Comparison of ENCODE assay signal across 8 cellular contexts in genomic region chr7:100835903-100836811, GRCh38. TPM values are rescaled to one million over a fixed set of nuclear protein-coding genes. Genes with fewer than 3 reads are reported as not detected.
DNase-seq lines count a peak whose midpoint lies in the region; ATAC-seq and TF ChIP-seq lines count a peak whose summit lies in the region.

No MANE protein-coding gene starts in this region.

- H3K4me3 Mint-ChIP-seq in CD4-positive, alpha-beta memory T cell, result peak overlapping the region in 5 of 8 donors; percentile 44 to 76 (median 63)
- H3K4me3 Mint-ChIP-seq in nephron, result peak overlapping the region; percentile 63 to 81 (median 77)

- TF ChIP-seq EP300 in esophagus muscularis mucosa (IDR thresholded peaks at IDR 0.05), result no peak

- no peaks in the 10 kb centered on the region for H3K9me3 ChIP-seq in CD4-positive, alpha-beta memory T cell (ENCODE audit: control insufficient read depth in 1 of 2, low read length in 2 of 2)
- H3K9me3 ChIP-seq in NT2/D1 (ENCODE audit: insufficient read depth, low read length) (no peaks in the 10 kb centered on the region), esophagus muscularis mucosa (no peaks in the 10 kb centered on the region)

- no peak for TF ChIP-seq CTCF in esophagus muscularis mucosa (IDR thresholded peaks at IDR 0.05)
- TF ChIP-seq CTCF in nephron (IDR thresholded peaks at IDR 0.05; ENCODE audit: unreplicated experiment in 3 of 3), result no peak

- WGBS in esophagus muscularis mucosa, result 41% methylated on average over 13 of the region's 17 CpGs

- H3K36me3 Mint-ChIP-seq in CD4-positive, alpha-beta memory T cell, result no peaks in the 10 kb centered on the region
- H3K36me3 Mint-ChIP-seq in nephron (ENCODE audit: low read depth), result no peaks in the 10 kb centered on the region

- POLR2A ChIA-PET in CD4-positive, alpha-beta memory T cell (lab: Charles Lee; ENCODE audit: partially characterized antibody), result interaction anchor here (1.3 kb wide), 1 partner anchor 16 kb away, joined by 3 read pairs; the partner anchor contains the start of gene SLC12A9

- no peak overlapping the region for H3K4me3 ChIP-seq in CD4-positive, alpha-beta memory T cell (ENCODE audit: low read length in 2 of 2)
- H3K4me3 ChIP-seq in NT2/D1 (ENCODE audit: insufficient read length, low read depth) (no peak overlapping the region), esophagus muscularis mucosa (peak overlapping the region; percentile 44 to 58 (median 52))

- H3K27ac Mint-ChIP-seq in CD4-positive, alpha-beta memory T cell, result peak overlapping the region in 4 of 7 donors; percentile 36 to 89 (median 53)
- peak overlapping the region; percentile 96 to 99 (median 98) for H3K27ac Mint-ChIP-seq in nephron

- peaks cover 0 to 4% of the 10 kb centered on the region in 2 donors for H3K27me3 Mint-ChIP-seq in CD4-positive, alpha-beta memory T cell
- H3K27me3 Mint-ChIP-seq in nephron (ENCODE audit: low read depth), result no peaks in the 10 kb centered on the region

- H3K4me1 Mint-ChIP-seq in CD4-positive, alpha-beta memory T cell, result peaks cover 2 to 21% (median 7%) of the 10 kb centered on the region in 4 donors
- peaks cover 27% of the 10 kb centered on the region for H3K4me1 Mint-ChIP-seq in nephron

- H3K36me3 ChIP-seq in CD4-positive, alpha-beta memory T cell (ENCODE audit: insufficient read depth, low read length), result no peaks in the 10 kb centered on the region
- no peaks in the 10 kb centered on the region for H3K36me3 ChIP-seq in NT2/D1 (ENCODE audit: insufficient read depth, insufficient read length, low read length)
- no peaks in the 10 kb centered on the region for H3K36me3 ChIP-seq in esophagus muscularis mucosa

- peaks cover 0 to 2% (median 0%) of the 10 kb centered on the region in 8 donors for H3K9me3 Mint-ChIP-seq in CD4-positive, alpha-beta memory T cell
- no peaks in the 10 kb centered on the region for H3K9me3 Mint-ChIP-seq in nephron

- no peak for TF ChIP-seq POLR2A in esophagus muscularis mucosa (IDR thresholded peaks at IDR 0.05; ENCODE audit: low read depth)

- H3K4me1 ChIP-seq in CD4-positive, alpha-beta memory T cell (ENCODE audit: insufficient read depth, low read length), result peaks cover 9% of the 10 kb centered on the region
- H3K4me1 ChIP-seq in NT2/D1 (ENCODE audit: insufficient read depth, insufficient read length) (no peaks in the 10 kb centered on the region), esophagus muscularis mucosa (peaks cover 14 to 17% (median 15%) of the 10 kb centered on the region in 4 donors)

- H3K27ac ChIP-seq in CD4-positive, alpha-beta memory T cell (ENCODE audit: low read depth, low read length), result no peak overlapping the region
- H3K27ac ChIP-seq in esophagus muscularis mucosa (replicated peaks in 1 of 4), result peak overlapping the region; percentile 80 to 87 (median 86)

- CTCF ChIA-PET in CD4-positive, alpha-beta memory T cell (lab: Charles Lee; ENCODE audit: partially characterized antibody), result no interaction called here

- H3K9ac ChIP-seq in NT2/D1 (ENCODE audit: insufficient read length, low read depth), result peak overlapping the region; percentile 71

- no peak for DNase-seq in CD4-positive, alpha-beta memory T cell
- DNase-seq in NT2/D1 (ENCODE audit: low read depth, low spot score) (peak; percentile 98), esophagus muscularis mucosa (ENCODE audit: extremely low spot score) (no peak), NCI-H1417 treated with DMSO at 0.1 percent for 48 hours (lab: John Stamatoyannopoulos, UW) (no peak)

- no peak for ATAC-seq in HG03354 (IDR thresholded peaks at IDR 0.05; ENCODE audit: poor library complexity, severe bottlenecking, unreplicated experiment)
- no peak for ATAC-seq in GM19324 (IDR thresholded peaks at IDR 0.05; ENCODE audit: low FRiP score, unreplicated experiment)
- ATAC-seq in HG03520 (IDR thresholded peaks at IDR 0.05; ENCODE audit: unreplicated experiment), result no peak

- intact Hi-C loops in CD4-positive, alpha-beta memory T cell (cut with micrococcal nuclease), result loop anchor here (5.0 kb wide), 1 partner anchor 51 kb away; the partner anchor contains the start of gene UFSP1
- intact Hi-C loops in esophagus muscularis mucosa (cut with DNase I), result no loop called here

- no peaks in the 10 kb centered on the region for H3K27me3 ChIP-seq in CD4-positive, alpha-beta memory T cell (ENCODE audit: insufficient read depth, low read length)
- H3K27me3 ChIP-seq in NT2/D1 (ENCODE audit: insufficient read depth, insufficient read length) (no peaks in the 10 kb centered on the region), esophagus muscularis mucosa (no peaks in the 10 kb centered on the region)

RNA-seq across cellular contexts. Expression of gene EPHB4, which starts 8.8 kb away (rescaled TPM):
- 1 to 10 TPM; 3.3 to 5.2 TPM for total RNA-seq in CD4-positive, alpha-beta memory T cell
- under 1 TPM in 1 of 2 donors, not detected in 1; 0.08 TPM for polyA plus RNA-seq in CD4-positive, alpha-beta memory T cell
- total RNA-seq in esophagus muscularis mucosa, result 10 to 100 TPM; 26.2 to 92.4 (median 59.0) TPM

RNA-seq across cellular contexts. Expression of gene SLC12A9, which starts 16.4 kb away (rescaled TPM):
- total RNA-seq in CD4-positive, alpha-beta memory T cell, result 10 to 100 TPM; 63.7 to 64.6 TPM
- polyA plus RNA-seq in CD4-positive, alpha-beta memory T cell, result 1 to 10 TPM; 7.0 to 9.1 TPM
- 10 to 100 TPM; 15.0 to 26.0 (median 19.9) TPM for total RNA-seq in esophagus muscularis mucosa

RNA-seq across cellular contexts. Expression of gene TRIP6, which starts 31.0 kb away (rescaled TPM):
- 1 to 10 TPM; 7.6 to 9.4 TPM for total RNA-seq in CD4-positive, alpha-beta memory T cell
- 1 to 10 TPM; 2.7 to 4.9 TPM for polyA plus RNA-seq in CD4-positive, alpha-beta memory T cell
- 10 to 100 TPM; 60.2 to 89.9 (median 81.2) TPM for total RNA-seq in esophagus muscularis mucosa

RNA-seq across cellular contexts. Expression of gene SRRT, which starts 38.7 kb away (rescaled TPM):
- total RNA-seq in CD4-positive, alpha-beta memory T cell, result 100 to 1,000 TPM; 264 to 272 TPM
- polyA plus RNA-seq in CD4-positive, alpha-beta memory T cell, result 10 to 100 TPM; 37.8 to 86.5 TPM
- total RNA-seq in esophagus muscularis mucosa, result 10 to 100 TPM; 47.2 to 69.6 (median 61.7) TPM

RNA-seq across cellular contexts. Expression of gene UFSP1, which starts 53.4 kb away (rescaled TPM):
- 10 to 100 TPM; 10.1 to 11.0 TPM for total RNA-seq in CD4-positive, alpha-beta memory T cell
- polyA plus RNA-seq in CD4-positive, alpha-beta memory T cell, result 1 to 10 TPM in 1 of 2 donors, under 1 TPM in 1; 0.34 to 2.6 TPM
- total RNA-seq in esophagus muscularis mucosa, result 1 to 10 TPM; 2.1 to 8.7 (median 5.7) TPM

Comparison
In these comparisons a context has a peak if more than half of its experiments do, and no peak if none do; other contexts are left out.
1. H3K4me3 ChIP-seq: peak in esophagus muscularis mucosa (4 of 4); none in CD4-positive, alpha-beta memory T cell (0 of 2) and NT2/D1 (single experiment).
2. RNA of gene EPHB4, which starts 8.8 kb away (total RNA-seq): 26.2 to 92.4 TPM in esophagus muscularis mucosa; 3.3 to 5.2 TPM in CD4-positive, alpha-beta memory T cell; every median in the first group is over 4 times any median in the second.
3. RNA of gene TRIP6, which starts 31.0 kb away (total RNA-seq): 60.2 to 89.9 TPM in esophagus muscularis mucosa; 7.6 to 9.4 TPM in CD4-positive, alpha-beta memory T cell; every median in the first group is over 4 times any median in the second.